Comparison of ENCODE assay signal across 3 cellular contexts in genomic region chr16:1383556-1383955, GRCh38.
TF ChIP-seq lines count a peak whose summit lies in the region.

No MANE protein-coding gene starts in this region.

TF ChIP-seq in IMR-90, 13 proteins besides CTCF, POLR2A, EP300 and RAD21:
- TF ChIP-seq BHLHE40 (IDR thresholded peaks at IDR 0.05; ENCODE audit: low read depth, low read length) (no peak), MXI1 (IDR thresholded peaks at IDR 0.05; ENCODE audit: borderline replicate concordance, low read depth, low read length) (no peak)

TF ChIP-seq in H1, 55 proteins besides CTCF, POLR2A, EP300 and RAD21:
- no peak for TF ChIP-seq KDM5A (IDR thresholded peaks at IDR 0.05; ENCODE audit: low read length)
- no peak for TF ChIP-seq NANOG (IDR thresholded peaks at IDR 0.05; ENCODE audit: insufficient read depth, low read depth, low read length, poor library complexity, severe bottlenecking)

TF ChIP-seq in HEK293T, 16 proteins besides CTCF, POLR2A, EP300 and RAD21:
- TF ChIP-seq SUZ12 (IDR thresholded peaks at IDR 0.05) (no peak), NFRKB (IDR thresholded peaks at IDR 0.05) (no peak), FOXA1 (IDR thresholded peaks at IDR 0.05) (no peak), CTBP1 (IDR thresholded peaks at IDR 0.05; ENCODE audit: borderline replicate concordance) (no peak), PKNOX1 (IDR thresholded peaks at IDR 0.05) (no peak), ARNT (IDR thresholded peaks at IDR 0.05) (no peak), FOXM1 (IDR thresholded peaks at IDR 0.05; ENCODE audit: borderline replicate concordance) (no peak), TARDBP (IDR thresholded peaks at IDR 0.05) (no peak), LEF1 (IDR thresholded peaks at IDR 0.05; ENCODE audit: borderline replicate concordance) (no peak)
